12 cellular contexts compared by ENCODE assay signal in genomic region chr7:1668932-1669485, GRCh38. TPM values are rescaled to one million over a fixed set of nuclear protein-coding genes. Genes with fewer than 3 reads are reported as not detected.
DNase-seq lines count a peak whose midpoint lies in the region; ATAC-seq, FAIRE-seq and TF ChIP-seq lines count a peak whose summit lies in the region.
"Had no signal": no experiment of that assay in that cellular context is flagged by ENCODE, and none has a peak within 500 bp of the region (broad histone marks: within the 10 kb centered on the region; RNA-seq: fewer than 3 reads in every experiment).

No MANE protein-coding gene starts in this region.

- no peak for DNase-seq in activated naive CD8-positive, alpha-beta T cell treated with anti-CD3 and anti-CD28 coated beads, Interleukin-2, amount 10 ng/mL, durations not matched to agents 7 days and 5 days
- no peak for DNase-seq in activated naive CD8-positive, alpha-beta T cell treated with anti-CD3 and anti-CD28 coated beads for 36 hours
- DNase-seq in astrocyte (ENCODE audit: low read depth) (peak; percentile 36), left lobe of liver (ENCODE audit: low spot score) (no peak), vagina (ENCODE audit: extremely low spot score in 2 of 2) (no peak), stomach (no peak), MM.1S (no peak), NK-92 (lab: John Stamatoyannopoulos, UW; ENCODE audit: unreplicated experiment) (no peak)
- DNase-seq: GDM1 had no signal

- H2AFZ ChIP-seq in astrocyte (ENCODE audit: low read depth, low read length): no peak overlapping the region
- no peak overlapping the region for H2AFZ ChIP-seq in MM.1S (ENCODE audit: low read length)

- WGBS in stomach, 5 donors: 12 to 38% (median 16%) methylated on average over 1 to 43 of the region's 43 CpGs

- H3K36me3 Mint-ChIP-seq in activated naive CD8-positive, alpha-beta T cell treated with anti-CD3 and anti-CD28 coated beads, Interleukin-2, amount 10 ng/mL, durations not matched to agents 7 days and 5 days: no peaks in the 10 kb centered on the region
- no peaks in the 10 kb centered on the region for H3K36me3 Mint-ChIP-seq in activated naive CD8-positive, alpha-beta T cell treated with anti-CD3 and anti-CD28 coated beads for 36 hours
- H3K36me3 Mint-ChIP-seq in astrocyte (ENCODE audit: low read depth, unreplicated experiment): no peaks in the 10 kb centered on the region

- H3K9ac ChIP-seq in astrocyte (ENCODE audit: low read length) (peak overlapping the region; percentile 45), MM.1S (ENCODE audit: low read length) (no peak overlapping the region)

- peak overlapping the region; percentile 37 for H3K4me3 Mint-ChIP-seq in activated naive CD8-positive, alpha-beta T cell treated with anti-CD3 and anti-CD28 coated beads, Interleukin-2, amount 10 ng/mL, durations not matched to agents 7 days and 5 days
- no peak overlapping the region for H3K4me3 Mint-ChIP-seq in activated naive CD8-positive, alpha-beta T cell treated with anti-CD3 and anti-CD28 coated beads for 36 hours
- H3K4me3 Mint-ChIP-seq in astrocyte (ENCODE audit: unreplicated experiment): peak overlapping the region; percentile 11

- peaks cover 1% of the 10 kb centered on the region for H3K4me1 Mint-ChIP-seq in activated naive CD8-positive, alpha-beta T cell treated with anti-CD3 and anti-CD28 coated beads, Interleukin-2, amount 10 ng/mL, durations not matched to agents 7 days and 5 days
- no peaks in the 10 kb centered on the region for H3K4me1 Mint-ChIP-seq in activated naive CD8-positive, alpha-beta T cell treated with anti-CD3 and anti-CD28 coated beads for 36 hours
- H3K4me1 Mint-ChIP-seq in astrocyte (ENCODE audit: low read depth, unreplicated experiment): no peaks in the 10 kb centered on the region

- peaks cover 12% of the 10 kb centered on the region for H3K27me3 ChIP-seq in astrocyte (ENCODE audit: insufficient read depth, low read length)
- H3K27me3 ChIP-seq in vagina: no peaks in the 10 kb centered on the region
- peaks cover 19 to 100% (median 99%) of the 10 kb centered on the region in 3 donors for H3K27me3 ChIP-seq in stomach
- H3K27me3 ChIP-seq in MM.1S (replicated peaks; ENCODE audit: insufficient read depth, low read length): peaks cover 13% of the 10 kb centered on the region

- no peaks in the 10 kb centered on the region for H3F3A ChIP-seq in MM.1S (ENCODE audit: insufficient read depth, low read length)

- H3K4me3 ChIP-seq in astrocyte (ENCODE audit: insufficient read depth, low read depth, low read length) (no peak overlapping the region), vagina (peak overlapping the region in 1 of 2 donors; percentile 44), stomach (peak overlapping the region in 1 of 4 donors; percentile 45), MM.1S (ENCODE audit: low read length) (no peak overlapping the region)
- H3K4me3 ChIP-seq: body of pancreas, left lung had no signal

- H3K9me3 ChIP-seq in astrocyte (ENCODE audit: insufficient read depth, low read depth, low read length): no peaks in the 10 kb centered on the region
- no peaks in the 10 kb centered on the region for H3K9me3 ChIP-seq in vagina
- no peaks in the 10 kb centered on the region for H3K9me3 ChIP-seq in stomach
- no peaks in the 10 kb centered on the region for H3K9me3 ChIP-seq in MM.1S (replicated peaks; ENCODE audit: insufficient read depth, low read length)
- H3K9me3 ChIP-seq: body of pancreas, left lung had no signal

- no peak overlapping the region for H3K27ac Mint-ChIP-seq in activated naive CD8-positive, alpha-beta T cell treated with anti-CD3 and anti-CD28 coated beads, Interleukin-2, amount 10 ng/mL, durations not matched to agents 7 days and 5 days
- H3K27ac Mint-ChIP-seq in activated naive CD8-positive, alpha-beta T cell treated with anti-CD3 and anti-CD28 coated beads for 36 hours: no peak overlapping the region
- H3K27ac Mint-ChIP-seq in astrocyte (ENCODE audit: unreplicated experiment): no peak overlapping the region

- ATAC-seq in activated naive CD8-positive, alpha-beta T cell treated with anti-CD3 and anti-CD28 coated beads, Interleukin-2, amount 10 ng/mL, durations not matched to agents 7 days and 5 days (ENCODE audit: low read depth): no peak
- peak; percentile 0 for ATAC-seq in left lobe of liver
- ATAC-seq: body of pancreas, left lung had no signal

- H3K9me2 ChIP-seq in MM.1S (replicated peaks; ENCODE audit: insufficient read depth, low read length): no peaks in the 10 kb centered on the region

- no peak for TF ChIP-seq EP300 in stomach (IDR thresholded peaks at IDR 0.05)

- FAIRE-seq in astrocyte (lab: Jason Lieb, UNC): no peak

- intact Hi-C loops in vagina (cut with DNase I) (no loop called here), stomach (cut with DNase I; ENCODE audit: low total_unique reads) (no loop called here)

- no peak overlapping the region for H3K27ac ChIP-seq in astrocyte (ENCODE audit: low read depth, low read length)
- H3K27ac ChIP-seq in vagina: peak overlapping the region; percentile 65
- H3K27ac ChIP-seq in stomach: no peak overlapping the region
- no peak overlapping the region for H3K27ac ChIP-seq in MM.1S (ENCODE audit: low read length)
- H3K27ac ChIP-seq: body of pancreas, left lung had no signal

- no peak for TF ChIP-seq CTCF in astrocyte (IDR thresholded peaks at IDR 0.05; ENCODE audit: insufficient read depth, low read depth, low read length)
- TF ChIP-seq CTCF in vagina (IDR thresholded peaks at IDR 0.05): no peak
- no peak for TF ChIP-seq CTCF in stomach (IDR thresholded peaks at IDR 0.05)
- TF ChIP-seq CTCF in MM.1S (IDR thresholded peaks at IDR 0.05; ENCODE audit: low read length): no peak

- H3K4me2 ChIP-seq in astrocyte (ENCODE audit: low read length) (peak overlapping the region; percentile 60), MM.1S (ENCODE audit: low read depth, low read length) (no peak overlapping the region)

- H3K79me2 ChIP-seq in astrocyte (ENCODE audit: insufficient read depth, low read length) (no peaks in the 10 kb centered on the region), MM.1S (ENCODE audit: low read length) (no peaks in the 10 kb centered on the region)

- POLR2A ChIA-PET in activated naive CD8-positive, alpha-beta T cell treated with anti-CD3 and anti-CD28 coated beads, Interleukin-2, amount 10 ng/mL, durations not matched to agents 7 days and 5 days (lab: Charles Lee): no interaction called here

- H4K20me1 ChIP-seq in astrocyte (ENCODE audit: insufficient read depth, low read length) (peaks cover 15% of the 10 kb centered on the region), MM.1S (ENCODE audit: insufficient read depth, low read length) (no peaks in the 10 kb centered on the region)

- H3K9me3 Mint-ChIP-seq in activated naive CD8-positive, alpha-beta T cell treated with anti-CD3 and anti-CD28 coated beads, Interleukin-2, amount 10 ng/mL, durations not matched to agents 7 days and 5 days: no peaks in the 10 kb centered on the region
- no peaks in the 10 kb centered on the region for H3K9me3 Mint-ChIP-seq in activated naive CD8-positive, alpha-beta T cell treated with anti-CD3 and anti-CD28 coated beads for 36 hours
- no peaks in the 10 kb centered on the region for H3K9me3 Mint-ChIP-seq in astrocyte (ENCODE audit: unreplicated experiment)

- H3K4me1 ChIP-seq in astrocyte (ENCODE audit: insufficient read depth, low read length) (peaks cover 19% of the 10 kb centered on the region), vagina (peaks cover 67% of the 10 kb centered on the region), stomach (peaks cover 55 to 68% (median 68%) of the 10 kb centered on the region in 4 donors), MM.1S (ENCODE audit: low read length) (no peaks in the 10 kb centered on the region)

- TF ChIP-seq POLR2A in vagina (IDR thresholded peaks at IDR 0.05) (no peak), stomach (IDR thresholded peaks at IDR 0.05) (no peak)

- H3K36me3 ChIP-seq in astrocyte (ENCODE audit: insufficient read depth, low read length) (no peaks in the 10 kb centered on the region), vagina (no peaks in the 10 kb centered on the region), stomach (no peaks in the 10 kb centered on the region), MM.1S (replicated peaks; ENCODE audit: insufficient read depth, low read length) (no peaks in the 10 kb centered on the region)
- H3K36me3 ChIP-seq: left lung had no signal

- H3K27me3 Mint-ChIP-seq in activated naive CD8-positive, alpha-beta T cell treated with anti-CD3 and anti-CD28 coated beads, Interleukin-2, amount 10 ng/mL, durations not matched to agents 7 days and 5 days: peaks cover 34% of the 10 kb centered on the region
- H3K27me3 Mint-ChIP-seq in activated naive CD8-positive, alpha-beta T cell treated with anti-CD3 and anti-CD28 coated beads for 36 hours: peaks cover 55% of the 10 kb centered on the region
- no peaks in the 10 kb centered on the region for H3K27me3 Mint-ChIP-seq in astrocyte (ENCODE audit: low read depth, unreplicated experiment)

RNA-seq across cellular contexts. Expression of gene ELFN1, which starts 1.1 kb away (rescaled TPM):
- not detected for total RNA-seq in activated naive CD8-positive, alpha-beta T cell treated with anti-CD3 and anti-CD28 coated beads, Interleukin-2, amount 10 ng/mL, durations not matched to agents 7 days and 5 days
- under 1 TPM; 0.14 to 0.19 TPM for total RNA-seq in activated naive CD8-positive, alpha-beta T cell treated with anti-CD3 and anti-CD28 coated beads for 36 hours
- 18.0 and 19.7 TPM in 2 replicates for total RNA-seq in astrocyte
- total RNA-seq in left lobe of liver: 17.5 TPM
- total RNA-seq in vagina: 2.2 TPM
- 1 to 10 TPM in 1 of 5 donors, under 1 TPM in 3, not detected in 1; 0.43 to 4.3 (median 0.50) TPM for total RNA-seq in stomach
- polyA plus RNA-seq in stomach: under 1 TPM; 0.19 to 0.76 (median 0.53) TPM
- total RNA-seq: M059J had no signal
